Comparison of ENCODE assay signal across 1 cellular context in the genomic region with DNA sequence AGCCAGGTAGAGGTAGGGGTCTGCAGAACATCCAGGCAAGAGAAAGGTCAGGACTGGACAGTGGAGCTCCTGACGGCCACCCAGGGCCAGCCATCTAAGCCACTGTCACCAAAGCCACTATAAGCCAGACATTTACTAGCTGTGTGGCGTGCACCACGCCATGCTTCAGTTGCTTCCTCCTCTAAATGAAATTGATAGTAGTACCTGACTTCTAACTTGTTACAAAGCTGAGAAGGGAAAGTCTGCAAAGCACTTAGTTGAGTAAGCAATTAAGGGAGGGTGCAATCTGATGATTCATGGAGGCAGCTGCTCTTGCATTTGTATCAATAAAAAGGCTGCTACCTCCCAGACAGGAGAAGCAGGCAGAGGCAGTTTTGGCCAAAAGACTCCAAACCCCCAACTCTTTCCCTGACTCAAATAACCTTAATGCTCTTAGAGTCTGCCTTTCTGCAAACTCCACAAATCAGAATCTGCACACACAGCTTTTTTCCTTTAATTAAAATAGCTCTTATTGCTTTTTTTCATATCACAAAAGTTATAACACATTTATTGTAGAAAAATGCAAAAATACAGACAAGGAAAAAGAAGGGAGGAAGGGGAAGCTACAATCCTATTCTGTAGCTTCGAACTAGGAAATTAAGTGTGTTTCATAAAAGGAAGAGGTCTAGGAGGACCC.
A peak's percentile ranks its signal among the peaks of the same experiment; 100 is the strongest.
TF ChIP-seq lines count a peak whose summit lies in the region.

No MANE protein-coding gene starts in this region.

TF ChIP-seq in HepG2, 621 proteins besides CTCF, POLR2A, EP300 and RAD21:
- no peak for TF ChIP-seq ZNF512B (CRISPR knock-in tag; IDR thresholded peaks at IDR 0.05; ENCODE audit: borderline replicate concordance)
- TF ChIP-seq, protein P1, sequence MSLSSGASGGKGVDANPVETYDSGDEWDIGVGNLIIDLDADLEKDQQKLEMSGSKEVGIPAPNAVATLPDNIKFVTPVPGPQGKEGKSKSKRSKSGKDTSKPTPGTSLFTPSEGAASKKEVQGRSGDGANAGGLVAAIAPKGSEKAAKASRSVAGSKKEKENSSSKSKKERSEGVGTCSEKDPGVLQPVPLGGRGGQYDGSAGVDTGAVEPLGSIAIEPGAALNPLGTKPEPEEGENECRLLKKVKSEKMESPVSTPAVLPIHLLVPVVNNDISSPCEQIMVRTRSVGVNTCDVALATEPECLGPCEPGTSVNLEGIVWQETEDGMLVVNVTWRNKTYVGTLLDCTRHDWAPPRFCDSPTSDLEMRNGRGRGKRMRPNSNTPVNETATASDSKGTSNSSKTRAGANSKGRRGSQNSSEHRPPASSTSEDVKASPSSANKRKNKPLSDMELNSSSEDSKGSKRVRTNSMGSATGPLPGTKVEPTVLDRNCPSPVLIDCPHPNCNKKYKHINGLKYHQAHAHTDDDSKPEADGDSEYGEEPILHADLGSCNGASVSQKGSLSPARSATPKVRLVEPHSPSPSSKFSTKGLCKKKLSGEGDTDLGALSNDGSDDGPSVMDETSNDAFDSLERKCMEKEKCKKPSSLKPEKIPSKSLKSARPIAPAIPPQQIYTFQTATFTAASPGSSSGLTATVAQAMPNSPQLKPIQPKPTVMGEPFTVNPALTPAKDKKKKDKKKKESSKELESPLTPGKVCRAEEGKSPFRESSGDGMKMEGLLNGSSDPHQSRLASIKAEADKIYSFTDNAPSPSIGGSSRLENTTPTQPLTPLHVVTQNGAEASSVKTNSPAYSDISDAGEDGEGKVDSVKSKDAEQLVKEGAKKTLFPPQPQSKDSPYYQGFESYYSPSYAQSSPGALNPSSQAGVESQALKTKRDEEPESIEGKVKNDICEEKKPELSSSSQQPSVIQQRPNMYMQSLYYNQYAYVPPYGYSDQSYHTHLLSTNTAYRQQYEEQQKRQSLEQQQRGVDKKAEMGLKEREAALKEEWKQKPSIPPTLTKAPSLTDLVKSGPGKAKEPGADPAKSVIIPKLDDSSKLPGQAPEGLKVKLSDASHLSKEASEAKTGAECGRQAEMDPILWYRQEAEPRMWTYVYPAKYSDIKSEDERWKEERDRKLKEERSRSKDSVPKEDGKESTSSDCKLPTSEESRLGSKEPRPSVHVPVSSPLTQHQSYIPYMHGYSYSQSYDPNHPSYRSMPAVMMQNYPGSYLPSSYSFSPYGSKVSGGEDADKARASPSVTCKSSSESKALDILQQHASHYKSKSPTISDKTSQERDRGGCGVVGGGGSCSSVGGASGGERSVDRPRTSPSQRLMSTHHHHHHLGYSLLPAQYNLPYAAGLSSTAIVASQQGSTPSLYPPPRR (CRISPR knock-in tag; IDR thresholded peaks at IDR 0.05; ENCODE audit: borderline replicate concordance): no peak
- TF ChIP-seq BCL3 (CRISPR knock-in tag; IDR thresholded peaks at IDR 0.05): no peak
- no peak for TF ChIP-seq CREB1 (IDR thresholded peaks at IDR 0.05)
- no peak for TF ChIP-seq CREB1 (CRISPR knock-in tag; IDR thresholded peaks at IDR 0.05)
- TF ChIP-seq MAFK (conservative IDR thresholded peaks at IDR 0.05 in 1 of 2, IDR thresholded peaks at IDR 0.05 in 1 of 2; ENCODE audit: low read length in 2 of 2): peak in 1 of 2 experiments; percentile 47; a peak in 1 of 4 replicates
- TF ChIP-seq IRF2 (CRISPR knock-in tag; IDR thresholded peaks at IDR 0.05): no peak
- TF ChIP-seq MAFF (IDR thresholded peaks at IDR 0.05; ENCODE audit: low read depth, low read length): peak; percentile 52; the same call in 1 of the 2 replicates
